ENCODE assay signal across 26 cellular contexts in genomic region chr2:9355270-9355669, GRCh38.
"Had no signal": no experiment of that assay in that cellular context is flagged by ENCODE, and none has a peak within 500 bp of the region (broad histone marks: within the 10 kb centered on the region; RNA-seq: fewer than 3 reads in every experiment).

No MANE protein-coding gene starts in this region.

- H3K27ac Mint-ChIP-seq: immature natural killer cell; mesothelial cell of epicardium; naive thymus-derived CD8-positive, alpha-beta T cell had no signal

- H3K4me3 ChIP-seq: coronary artery, dorsolateral prefrontal cortex, esophagus squamous epithelium, gastroesophageal sphincter, heart left ventricle, hepatocyte, left lung, lower lobe of right lung, mucosa of descending colon had no signal

- H3K4me1 ChIP-seq: esophagus squamous epithelium, foreskin keratinocyte, gastroesophageal sphincter, heart left ventricle, left lung, lower lobe of right lung had no signal

- H3K79me2 ChIP-seq: hepatocyte had no signal

- H3K4me1 Mint-ChIP-seq: immature natural killer cell; mesothelial cell of epicardium; naive thymus-derived CD8-positive, alpha-beta T cell had no signal

- H3K9me3 ChIP-seq: esophagus squamous epithelium, gastroesophageal sphincter, heart left ventricle, left lung, lower lobe of right lung, mucosa of descending colon had no signal

- H3K27me3 ChIP-seq: dorsolateral prefrontal cortex, esophagus squamous epithelium, foreskin keratinocyte, gastroesophageal sphincter, heart left ventricle, hepatocyte, left lung had no signal

- H3K27ac ChIP-seq: coronary artery, dorsolateral prefrontal cortex, epithelial cell of prostate, esophagus squamous epithelium, foreskin keratinocyte, gastroesophageal sphincter, heart left ventricle, hepatocyte, lower lobe of right lung had no signal

- H3K36me3 Mint-ChIP-seq: immature natural killer cell; naive B cell; naive thymus-derived CD8-positive, alpha-beta T cell had no signal

- H3K4me3 Mint-ChIP-seq: immature natural killer cell; mesothelial cell of epicardium; naive B cell; naive thymus-derived CD8-positive, alpha-beta T cell had no signal

- H3K4me2 ChIP-seq: hepatocyte had no signal

- H3K9me3 Mint-ChIP-seq: immature natural killer cell; mesothelial cell of epicardium; naive B cell; naive thymus-derived CD8-positive, alpha-beta T cell had no signal

- H2AFZ ChIP-seq: hepatocyte had no signal

- DNase-seq: dermis blood vessel endothelial cell; dorsolateral prefrontal cortex; effector CD4-positive, alpha-beta T cell; effector memory CD4-positive, alpha-beta T cell; erythroblast; esophagus squamous epithelium; foreskin keratinocyte; heart left ventricle; immature natural killer cell; islet precursor cell; kidney; kidney glomerular epithelial cell; left cardiac atrium; left lung; left ventricle myocardium superior; lower lobe of right lung; mesenchymal stem cell; mucosa of descending colon; naive B cell; naive thymus-derived CD8-positive, alpha-beta T cell had no signal

- ATAC-seq: esophagus mucosa; foreskin keratinocyte; gastroesophageal sphincter; heart left ventricle; left cardiac atrium; left lung; left ventricle myocardium superior; lower lobe of right lung; mucosa of descending colon; naive thymus-derived CD8-positive, alpha-beta T cell had no signal
